Comparison of ENCODE assay signal across 15 cellular contexts in genomic region chr12:96240251-96240650, GRCh38. TPM values are rescaled to one million over a fixed set of nuclear protein-coding genes. Genes with fewer than 3 reads are reported as not detected.
A peak's percentile ranks its signal among the peaks of the same experiment; 100 is the strongest.
DNase-seq lines count a peak whose midpoint lies in the region; FAIRE-seq and TF ChIP-seq lines count a peak whose summit lies in the region.
"Had no signal": no experiment of that assay in that cellular context is flagged by ENCODE, and none has a peak within 500 bp of the region (broad histone marks: within the 10 kb centered on the region; RNA-seq: fewer than 3 reads in every experiment).

No MANE protein-coding gene starts in this region.

- POLR2A ChIA-PET in MCF 10A (lab: Yijun Ruan, JAX) = interaction anchor here (1.7 kb wide), 1 partner anchor 9 kb away, joined by 4 read pairs; no protein-coding TSS in a partner anchor

- peaks cover 89% of the 10 kb centered on the region for H3K79me2 ChIP-seq in mammary epithelial cell (ENCODE audit: insufficient read depth, low read length)

- no peaks in the 10 kb centered on the region for H4K20me1 ChIP-seq in mammary epithelial cell (ENCODE audit: insufficient read depth, low read length)

- peaks cover 34% of the 10 kb centered on the region for H3K4me1 ChIP-seq in mammary epithelial cell (ENCODE audit: insufficient read depth, low read length)
- H3K4me1 ChIP-seq in muscle layer of duodenum (ENCODE audit: control insufficient read depth in 1 of 2, insufficient read depth in 2 of 2, low read length in 2 of 2) = peaks cover 34 to 59% of the 10 kb centered on the region in 2 donors

- dilution Hi-C loops in mammary epithelial cell (cut with HindIII; ENCODE audit: low sequenced_read_pairs) = loop anchor here (25.0 kb wide), 1 partner anchor 272 kb away; no protein-coding TSS in a partner anchor

- no peak for DNase-seq in MCF 10A (ENCODE audit: unreplicated experiment)
- no peak for DNase-seq in mammary epithelial cell
- DNase-seq in brain microvascular endothelial cell = no peak
- DNase-seq in type B pancreatic cell (ENCODE audit: extremely low spot score, unreplicated experiment) = no peak
- no peak for DNase-seq in COR-L47 (lab: John Stamatoyannopoulos, UW)
- DNase-seq in D341Med (ENCODE audit: low spot score) = no peak
- no peak for DNase-seq in GM12891 (ENCODE audit: insufficient read length, low spot score)
- DNase-seq: NK-92 treated with Interleukin-12 subunit alpha and Interleukin-12 subunit beta, amount 100 ng/mL, for 24 hours had no signal

- in situ Hi-C loops in mammary epithelial cell (cut with MboI; ENCODE audit: low sequenced_read_pairs in 2 of 2) = no loop called here
- in situ Hi-C loops in brain microvascular endothelial cell (cut with HindIII; ENCODE audit: low pct_ligation_motif_present, low sequenced_read_pairs) = no loop called here

- intact Hi-C loops in MCF 10A (cut with micrococcal nuclease) (no loop called here), mammary epithelial cell (cut with micrococcal nuclease) (no loop called here)

- H3K36me3 Mint-ChIP-seq in MCF 10A (ENCODE audit: insufficient read depth, unreplicated experiment) (peaks cover 40% of the 10 kb centered on the region), type B pancreatic cell (peaks cover 10% of the 10 kb centered on the region)
- H3K36me3 Mint-ChIP-seq: WTC11 had no signal

- 98% methylated on average over 3 of the region's 3 CpGs for WGBS in mammary epithelial cell (ENCODE audit: low coverage, missing lambda C conversion rate)

- H3K9me3 ChIP-seq in mammary epithelial cell (replicated peaks; ENCODE audit: insufficient read depth, low read length) (no peaks in the 10 kb centered on the region), muscle layer of duodenum (ENCODE audit: control insufficient read depth in 1 of 2, low read length in 2 of 2) (no peaks in the 10 kb centered on the region)
- H3K9me3 ChIP-seq: SJSA1 had no signal

- no peak overlapping the region for H2AFZ ChIP-seq in mammary epithelial cell (ENCODE audit: low read depth, low read length)

- no peak overlapping the region for H3K4me3 ChIP-seq in mammary epithelial cell (replicated peaks in 1 of 3; ENCODE audit: insufficient read depth in 1 of 3, low read depth in 2 of 3, low read length in 3 of 3)
- no peak overlapping the region for H3K4me3 ChIP-seq in brain microvascular endothelial cell (ENCODE audit: low read depth, low read length)
- H3K4me3 ChIP-seq in muscle layer of duodenum (ENCODE audit: low read depth in 1 of 2, low read length in 2 of 2) = peak overlapping the region in 1 of 2 donors; percentile 34
- H3K4me3 ChIP-seq: GM12878, K562, SJSA1 had no signal

- TF ChIP-seq CTCF in MCF 10A (IDR thresholded peaks at IDR 0.05; ENCODE audit: unreplicated experiment) (no peak), mammary epithelial cell (conservative IDR thresholded peaks at IDR 0.05 in 1 of 2, IDR thresholded peaks at IDR 0.05 in 1 of 2; ENCODE audit: extremely low read depth in 1 of 2, insufficient read depth in 1 of 2, low read depth in 1 of 2, low read length in 2 of 2) (no peak), brain microvascular endothelial cell (IDR thresholded peaks at IDR 0.05; ENCODE audit: low read depth, low read length, missing control alignments) (no peak), type B pancreatic cell (conservative IDR thresholded peaks at IDR 0.05) (no peak)

- H3K9me3 Mint-ChIP-seq in MCF 10A (ENCODE audit: unreplicated experiment) = no peaks in the 10 kb centered on the region
- no peaks in the 10 kb centered on the region for H3K9me3 Mint-ChIP-seq in type B pancreatic cell
- H3K9me3 Mint-ChIP-seq: WTC11 had no signal

- BruUV-seq in MCF 10A (replicated peaks; lab: Mats Ljungman, UMichigan) (no TSS peak), mammary epithelial cell (replicated peaks; lab: Mats Ljungman, UMichigan) (no TSS peak)

- no peaks in the 10 kb centered on the region for H3K27me3 Mint-ChIP-seq in MCF 10A (ENCODE audit: insufficient read depth, unreplicated experiment)
- no peaks in the 10 kb centered on the region for H3K27me3 Mint-ChIP-seq in type B pancreatic cell

- H3K36me3 ChIP-seq in mammary epithelial cell (ENCODE audit: insufficient read depth, low read length) = peaks cover 22% of the 10 kb centered on the region
- H3K36me3 ChIP-seq in brain microvascular endothelial cell (replicated peaks) = peaks cover 21% of the 10 kb centered on the region
- no peaks in the 10 kb centered on the region for H3K36me3 ChIP-seq in muscle layer of duodenum (ENCODE audit: control insufficient read depth in 1 of 2, insufficient read depth in 2 of 2, low read length in 2 of 2)

- peak overlapping the region; percentile 75 for H3K27ac Mint-ChIP-seq in MCF 10A (ENCODE audit: low read depth, unreplicated experiment)
- H3K27ac Mint-ChIP-seq in type B pancreatic cell = no peak overlapping the region
- H3K27ac Mint-ChIP-seq: WTC11 had no signal

- no peak for TF ChIP-seq POLR2A in GM12891 (IDR thresholded peaks at IDR 0.05; ENCODE audit: low read depth, low read length)

- H3K4me2 ChIP-seq in mammary epithelial cell (ENCODE audit: insufficient read depth, low read depth, low read length) = no peak overlapping the region

- no peak overlapping the region for H3K9ac ChIP-seq in mammary epithelial cell (ENCODE audit: insufficient read depth, low read length)

- CTCF ChIA-PET in MCF 10A (lab: Yijun Ruan, JAX) (interaction anchor here (0.6 to 1.3 kb wide), 4 partner anchors 25 to 159 kb away, joined by 3 to 5 read pairs (median 3); no protein-coding TSS in a partner anchor), mammary epithelial cell (lab: Charles Lee; ENCODE audit: low non-redundant PET) (no interaction called here)

- H3K27me3 ChIP-seq in mammary epithelial cell (ENCODE audit: insufficient read depth, low read length) (no peaks in the 10 kb centered on the region), brain microvascular endothelial cell (replicated peaks) (no peaks in the 10 kb centered on the region), muscle layer of duodenum (ENCODE audit: low read depth, low read length) (no peaks in the 10 kb centered on the region)
- H3K27me3 ChIP-seq: SJSA1 had no signal

- H3K4me3 Mint-ChIP-seq in MCF 10A (ENCODE audit: unreplicated experiment) (no peak overlapping the region), type B pancreatic cell (peak overlapping the region; percentile 15)
- H3K4me3 Mint-ChIP-seq: WTC11 had no signal

- H3K4me1 Mint-ChIP-seq in MCF 10A (ENCODE audit: insufficient read depth, unreplicated experiment) (peaks cover 37% of the 10 kb centered on the region), type B pancreatic cell (ENCODE audit: unreplicated experiment) (peaks cover 35% of the 10 kb centered on the region)

- no peak for FAIRE-seq in GM12891 (lab: Jason Lieb, UNC)
- FAIRE-seq: GM12878, keratinocyte, urothelium cell line had no signal

- H3K27ac ChIP-seq in mammary epithelial cell (ENCODE audit: insufficient read depth, low read depth, low read length) (no peak overlapping the region), brain microvascular endothelial cell (peak overlapping the region; percentile 83), muscle layer of duodenum (ENCODE audit: low read length) (peak overlapping the region; percentile 93)
- H3K27ac ChIP-seq: SJSA1 had no signal

TF ChIP-seq in GM12891, 5 proteins besides CTCF, POLR2A, EP300 and RAD21:
- no peak for TF ChIP-seq TAF1 (IDR thresholded peaks at IDR 0.05; ENCODE audit: low read depth, low read length)
- TF ChIP-seq SPI1 (IDR thresholded peaks at IDR 0.05; ENCODE audit: low read depth, low read length) = no peak
- TF ChIP-seq PAX5 (IDR thresholded peaks at IDR 0.05; ENCODE audit: insufficient read depth, low read length, severe bottlenecking) = no peak
- no peak for TF ChIP-seq POU2F2 (IDR thresholded peaks at IDR 0.05; ENCODE audit: low read depth, low read length)
- TF ChIP-seq POLR2AphosphoS5 (IDR thresholded peaks at IDR 0.05; ENCODE audit: low read depth, low read length) = no peak

RNA-seq across cellular contexts. Expression of gene ELK3, which starts 46.1 kb away (rescaled TPM):
- total RNA-seq in MCF 10A (2022) = 50.1 and 53.2 TPM in 2 replicates
- total RNA-seq in mammary epithelial cell = 10 to 100 TPM; 12.8 to 95.1 TPM
- 47.2 TPM for polyA plus RNA-seq in mammary epithelial cell
- polyA minus RNA-seq in mammary epithelial cell = 30.7 TPM
- 17.6 and 18.0 TPM in 2 replicates for total RNA-seq in type B pancreatic cell (ENCODE audit: low replicate concordance)
- 0.65 TPM for polyA plus RNA-seq in GM12891 (2012; ENCODE audit: low read depth, missing spikeins)
